12 cellular contexts compared by ENCODE assay signal in genomic region chr14:104392396-104393198, GRCh38.
DNase-seq lines count a peak whose midpoint lies in the region; ATAC-seq, FAIRE-seq and TF ChIP-seq lines count a peak whose summit lies in the region.
"Had no signal": no experiment of that assay in that cellular context is flagged by ENCODE, and none has a peak within 500 bp of the region (broad histone marks: within the 10 kb centered on the region; RNA-seq: fewer than 3 reads in every experiment).

No MANE protein-coding gene starts in this region.

- no peak overlapping the region for H3K4ac ChIP-seq in H1 (replicated peaks; ENCODE audit: insufficient read length, low read depth, low read length)

- no peaks in the 10 kb centered on the region for H3K23me2 ChIP-seq in H1 (ENCODE audit: low read depth, low read length)

- no peak overlapping the region for H2BK5ac ChIP-seq in H1 (ENCODE audit: low read depth, low read length)

- H2AK5ac ChIP-seq in H1 (ENCODE audit: low read depth, low read length), result no peak overlapping the region

- no peak overlapping the region for H3K23ac ChIP-seq in H1 (ENCODE audit: insufficient read length)

- no peak overlapping the region for H3K4me3 ChIP-seq in H7 (ENCODE audit: insufficient read depth, low read depth, low read length)
- H3K4me3 ChIP-seq in H1 (ENCODE audit: extremely low read depth in 1 of 4, insufficient read depth in 2 of 4, low read depth in 3 of 4, low read length in 4 of 4), result no peak overlapping the region
- no peak overlapping the region for H3K4me3 ChIP-seq in spleen

- no peak overlapping the region for H3K9ac ChIP-seq in H1 (replicated peaks in 1 of 4; ENCODE audit: extremely low read depth in 1 of 4, low read depth in 3 of 4, low read length in 3 of 4)

- H3K27me3 ChIP-seq in H7 (ENCODE audit: control insufficient read depth, insufficient read depth, low read length) (no peaks in the 10 kb centered on the region), H1 (replicated peaks in 1 of 4; ENCODE audit: control insufficient read depth in 3 of 4, extremely low read depth in 1 of 4, insufficient read depth in 3 of 4, low read length in 3 of 4) (no peaks in the 10 kb centered on the region), spleen (replicated peaks in 1 of 7) (peaks cover 0 to 14% (median 0%) of the 10 kb centered on the region in 7 donors)

- peak; percentile 58 for DNase-seq in activated CD8-positive, alpha-beta memory T cell treated with anti-CD3 and anti-CD28 coated beads for 24 hours
- no peak for DNase-seq in activated CD8-positive, alpha-beta memory T cell treated with anti-CD3 and anti-CD28 coated beads, Interleukin-2, amount 50 U/mL, for 4 hours
- DNase-seq in H7, result peak; percentile 49
- no peak for DNase-seq in H1 (ENCODE audit: low read depth in 1 of 2, low spot score in 2 of 2)
- peak; percentile 61 for DNase-seq in spleen
- DNase-seq in iPS-NIHi11 (ENCODE audit: low spot score), result no peak
- DNase-seq in NOMO-1 treated with DMSO at 0.1 percent for 48 hours (lab: John Stamatoyannopoulos, UW; ENCODE audit: unreplicated experiment), result no peak
- DNase-seq: GDM1, HFFc6, SHP77 treated with DMSO at 0.1 percent for 48 hours had no signal

- H3K27ac ChIP-seq in H1 (ENCODE audit: low read depth, low read length) (no peak overlapping the region), spleen (peak overlapping the region in 3 of 8 donors; percentile 50 to 75 (median 62))

- peaks cover 0 to 5% of the 10 kb centered on the region in 2 experiments; a peak in 2 of 4 replicates for H3K9me3 ChIP-seq in H1 (ENCODE audit: insufficient read depth in 2 of 2, low read depth in 1 of 2, low read length in 1 of 2)
- H3K9me3 ChIP-seq in spleen, result peaks cover 0 to 14% (median 11%) of the 10 kb centered on the region in 8 donors

- no peak overlapping the region for H4K5ac ChIP-seq in H1 (ENCODE audit: insufficient read length, low read depth, low read length)

- CTCF ChIA-PET in H1 (lab: Charles Lee; ENCODE audit: partially characterized antibody), result interaction anchor here (1.2 to 3.5 kb wide), 6 partner anchors 10 to 173 kb away, joined by 3 to 11 read pairs (median 4); no protein-coding TSS in a partner anchor

- H2AFZ ChIP-seq in H1 (ENCODE audit: low read length), result no peak overlapping the region

- H4K8ac ChIP-seq in H1 (ENCODE audit: extremely low read depth, insufficient read depth, low read length), result no peak overlapping the region; the same call in 1 of the 2 replicates

- H2BK15ac ChIP-seq in H1 (ENCODE audit: low read length), result no peak overlapping the region

- H3K56ac ChIP-seq in H1 (replicated peaks; ENCODE audit: insufficient read length, low read depth, low read length), result no peak overlapping the region

- TF ChIP-seq EP300 in H1 (IDR thresholded peaks at IDR 0.05; ENCODE audit: borderline replicate concordance in 1 of 2, low read depth in 2 of 2, low read length in 2 of 2), result no peak

- POLR2A ChIA-PET in H1 (lab: Charles Lee; ENCODE audit: partially characterized antibody), result no interaction called here

- no peak overlapping the region for H3K14ac ChIP-seq in H1 (ENCODE audit: insufficient read length)

- TF ChIP-seq POLR2A in H1 (IDR thresholded peaks at IDR 0.05; ENCODE audit: control extremely low read depth in 1 of 2, low read depth in 2 of 2, low read length in 2 of 2) (no peak), spleen (IDR thresholded peaks at IDR 0.05) (no peak), GM18505 (IDR thresholded peaks at IDR 0.05; ENCODE audit: borderline replicate concordance, extremely low read depth, insufficient read depth, insufficient read length) (no peak)

- H2BK12ac ChIP-seq in H1 (ENCODE audit: low read depth, low read length), result peak overlapping the region; percentile 50; the same call in 1 of the 2 replicates

- intact Hi-C loops in spleen (cut with DNase I; ENCODE audit: low total_unique reads), result no loop called here

- H3K4me2 ChIP-seq in H1 (ENCODE audit: insufficient read depth in 1 of 2, low read depth in 2 of 2, low read length in 2 of 2), result no peak overlapping the region

- no peaks in the 10 kb centered on the region; the same call in 1 of the 2 replicates for H3K79me1 ChIP-seq in H1 (ENCODE audit: low read depth, low read length)

- H3K79me2 ChIP-seq in H1 (ENCODE audit: control insufficient read depth in 1 of 2, insufficient read depth in 2 of 2, low read length in 2 of 2), result no peaks in the 10 kb centered on the region

- H4K91ac ChIP-seq in H1 (replicated peaks; ENCODE audit: insufficient read length, low read length), result no peak overlapping the region

- TF ChIP-seq CTCF in H1 (IDR thresholded peaks at IDR 0.05; ENCODE audit: control extremely low read depth in 1 of 3, insufficient read depth in 1 of 3, low read depth in 1 of 3, low read length in 3 of 3) (no peak), spleen (IDR thresholded peaks at IDR 0.05 in 8 of 11, conservative IDR thresholded peaks at IDR 0.05 in 3 of 11) (no peak)

- H3K4me1 ChIP-seq in H1 (replicated peaks in 1 of 4; ENCODE audit: control insufficient read depth in 3 of 4, insufficient read depth in 4 of 4, low read length in 3 of 4), result no peaks in the 10 kb centered on the region; a peak in 1 of 7 replicates
- H3K4me1 ChIP-seq in spleen, result peaks cover 20 to 92% (median 77%) of the 10 kb centered on the region in 6 donors

- WGBS in H1 (ENCODE audit: extremely low coverage in 1 of 2, insufficient coverage in 1 of 2, insufficient read length in 1 of 2, insufficient replicate concordance in 2 of 2, low coverage in 1 of 2, low lambda C conversion rate in 2 of 2, missing lambda C conversion rate in 1 of 2), 2 experiments, result 90% methylated on average over 28 of the region's 28 CpGs; no CpG with 5 or more reads in 1 of the 2 experiments
- WGBS in spleen, 5 donors, result 85 to 91% (median 86%) methylated on average over 26 to 28 of the region's 28 CpGs

- H3K36me3 ChIP-seq in H7 (replicated peaks; ENCODE audit: control insufficient read depth, insufficient read depth, low read length) (no peaks in the 10 kb centered on the region), H1 (ENCODE audit: control insufficient read depth in 2 of 4, insufficient read depth in 4 of 4, low read length in 3 of 4) (no peaks in the 10 kb centered on the region), spleen (no peaks in the 10 kb centered on the region)

- H2BK120ac ChIP-seq in H1 (replicated peaks; ENCODE audit: low read depth, low read length), result no peak overlapping the region

- H3K18ac ChIP-seq in H1 (ENCODE audit: extremely low read depth, low read length), result no peak overlapping the region

- no peak for ATAC-seq in GM18505 (IDR thresholded peaks at IDR 0.05; ENCODE audit: unreplicated experiment)

- FAIRE-seq in H1 (lab: Jason Lieb, UNC), result no peak
- FAIRE-seq: D721Med had no signal

- no peak overlapping the region for H2BK20ac ChIP-seq in H1 (ENCODE audit: low read length)

- TF ChIP-seq RAD21 in H1 (IDR thresholded peaks at IDR 0.05 in 1 of 2, conservative IDR thresholded peaks at IDR 0.05 in 1 of 2; ENCODE audit: low read depth in 2 of 2, low read length in 2 of 2), result no peak

- no peaks in the 10 kb centered on the region for H4K20me1 ChIP-seq in H1 (replicated peaks in 1 of 2; ENCODE audit: control insufficient read depth in 1 of 2, insufficient read depth in 2 of 2, low read length in 2 of 2)

TF ChIP-seq in H1, 55 proteins besides CTCF, POLR2A, EP300 and RAD21:
- TF ChIP-seq BCL11A (IDR thresholded peaks at IDR 0.05; ENCODE audit: low read depth in 2 of 2, low read length in 2 of 2), result no peak
- no peak for TF ChIP-seq ZNF274 (IDR thresholded peaks at IDR 0.05; ENCODE audit: borderline replicate concordance, extremely low read depth, low read length)
- TF ChIP-seq RFX5 (IDR thresholded peaks at IDR 0.05; ENCODE audit: borderline replicate concordance, low read depth, low read length), result no peak
- no peak for TF ChIP-seq ATF2 (IDR thresholded peaks at IDR 0.05; ENCODE audit: low read length)
- no peak for TF ChIP-seq SP4 (IDR thresholded peaks at IDR 0.05; ENCODE audit: low read length)
- TF ChIP-seq RBBP5 (IDR thresholded peaks at IDR 0.05; ENCODE audit: borderline replicate concordance, low read depth, low read length), result no peak
- no peak for TF ChIP-seq CEBPB (IDR thresholded peaks at IDR 0.05; ENCODE audit: low read depth, low read length)
- TF ChIP-seq SAP30 (IDR thresholded peaks at IDR 0.05; ENCODE audit: insufficient read depth, insufficient replicate concordance, low read length), result no peak
- TF ChIP-seq, protein P1, sequence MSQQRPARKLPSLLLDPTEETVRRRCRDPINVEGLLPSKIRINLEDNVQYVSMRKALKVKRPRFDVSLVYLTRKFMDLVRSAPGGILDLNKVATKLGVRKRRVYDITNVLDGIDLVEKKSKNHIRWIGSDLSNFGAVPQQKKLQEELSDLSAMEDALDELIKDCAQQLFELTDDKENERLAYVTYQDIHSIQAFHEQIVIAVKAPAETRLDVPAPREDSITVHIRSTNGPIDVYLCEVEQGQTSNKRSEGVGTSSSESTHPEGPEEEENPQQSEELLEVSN (IDR thresholded peaks at IDR 0.05), result no peak
- no peak for TF ChIP-seq TAF1 (IDR thresholded peaks at IDR 0.05; ENCODE audit: low read depth, low read length)
- no peak for TF ChIP-seq HDAC6 (IDR thresholded peaks at IDR 0.05; ENCODE audit: low read depth, low read length)
- TF ChIP-seq EGR1 (IDR thresholded peaks at IDR 0.05; ENCODE audit: borderline replicate concordance, low read depth, low read length), result no peak
- TF ChIP-seq EZH2 (IDR thresholded peaks at IDR 0.05; ENCODE audit: low read depth, low read length, severe bottlenecking), result no peak

Comparison
In these comparisons a context has a peak if more than half of its experiments do, and no peak if none do; other contexts are left out.
1. DNase-seq: peak in activated CD8-positive, alpha-beta memory T cell treated with anti-CD3 and anti-CD28 coated beads for 24 hours (single experiment), H7 (single experiment) and spleen (single experiment); none in activated CD8-positive, alpha-beta memory T cell treated with anti-CD3 and anti-CD28 coated beads, Interleukin-2, amount 50 U/mL, for 4 hours (single experiment), H1 (0 of 2), iPS-NIHi11 (single experiment) and NOMO-1 treated with DMSO at 0.1 percent for 48 hours (single experiment).